ENCODE assay signal across 8 cellular contexts in genomic region chr5:108720416-108720815, GRCh38. TPM values are rescaled to one million over a fixed set of nuclear protein-coding genes. Genes with fewer than 3 reads are reported as not detected.
A peak's percentile ranks its signal among the peaks of the same experiment; 100 is the strongest.
DNase-seq lines count a peak whose midpoint lies in the region; ATAC-seq, FAIRE-seq and TF ChIP-seq lines count a peak whose summit lies in the region.
"Had no signal": no experiment of that assay in that cellular context is flagged by ENCODE, and none has a peak within 500 bp of the region (broad histone marks: within the 10 kb centered on the region; RNA-seq: fewer than 3 reads in every experiment).

No MANE protein-coding gene starts in this region.

- intact Hi-C loops in upper lobe of right lung (cut with DNase I): no loop called here

- no peak overlapping the region for H3K9ac ChIP-seq in keratinocyte (ENCODE audit: control insufficient read depth, extremely low read depth, insufficient read depth, low read length)

- dilution Hi-C loops in keratinocyte (cut with MboI; ENCODE audit: extremely low pct_ligation_motif_present, low sequenced_read_pairs): no loop called here

- ATAC-seq in GM18909 (IDR thresholded peaks at IDR 0.05; ENCODE audit: poor library complexity, unreplicated experiment) (peak; percentile 97), GM21825 (IDR thresholded peaks at IDR 0.05; ENCODE audit: unreplicated experiment) (peak; percentile 93), HG03520 (IDR thresholded peaks at IDR 0.05; ENCODE audit: unreplicated experiment) (peak; percentile 95), upper lobe of right lung (no peak)

- H3K36me3 ChIP-seq in keratinocyte (ENCODE audit: control insufficient read depth in 2 of 2, extremely low read depth in 1 of 2, insufficient read depth in 2 of 2, low read length in 2 of 2): no peaks in the 10 kb centered on the region
- H3K36me3 ChIP-seq in upper lobe of right lung: no peaks in the 10 kb centered on the region

- no peaks in the 10 kb centered on the region for H3K9me1 ChIP-seq in keratinocyte (ENCODE audit: control insufficient read depth, extremely low read depth, insufficient read depth, low read length)

- H3K4me3 ChIP-seq in keratinocyte (ENCODE audit: control insufficient read depth in 2 of 3, extremely low read depth in 1 of 3, insufficient read depth in 2 of 3, low read depth in 1 of 3, low read length in 3 of 3): no peak overlapping the region
- no peak overlapping the region for H3K4me3 ChIP-seq in upper lobe of right lung

- TF ChIP-seq CTCF in keratinocyte (optimal IDR thresholded peaks at IDR 0.05 in 1 of 3, IDR thresholded peaks at IDR 0.05 in 1 of 3, conservative IDR thresholded peaks at IDR 0.05 in 1 of 3; ENCODE audit: extremely low read depth in 1 of 3, insufficient read depth in 2 of 3, low read length in 3 of 3) (no peak), upper lobe of right lung (IDR thresholded peaks at IDR 0.05) (no peak)

- no peaks in the 10 kb centered on the region for H3K79me2 ChIP-seq in keratinocyte (ENCODE audit: control insufficient read depth, insufficient read depth, low read length)

- H3K9me3 ChIP-seq in keratinocyte (ENCODE audit: control insufficient read depth, low read depth, low read length): no peaks in the 10 kb centered on the region
- no peaks in the 10 kb centered on the region for H3K9me3 ChIP-seq in upper lobe of right lung

- FAIRE-seq in keratinocyte (lab: Jason Lieb, UNC): peak; percentile 73

- H3K27ac ChIP-seq in keratinocyte (ENCODE audit: control insufficient read depth, insufficient read depth, low read length) (no peak overlapping the region), upper lobe of right lung (no peak overlapping the region), caudate nucleus (ENCODE audit: low read depth, low read length) (no peak overlapping the region)

- H2AFZ ChIP-seq in keratinocyte (ENCODE audit: control insufficient read depth, low read length): no peak overlapping the region

- DNase-seq in keratinocyte (ENCODE audit: low read depth, low spot score): no peak
- DNase-seq in upper lobe of right lung: no peak
- no peak for DNase-seq in caudate nucleus (lab: John Stamatoyannopoulos, UW)
- no peak for DNase-seq in HuH-7.5 (ENCODE audit: low spot score)
- DNase-seq: nucleus accumbens had no signal

- no peaks in the 10 kb centered on the region for H3K27me3 ChIP-seq in keratinocyte (ENCODE audit: control insufficient read depth, extremely low read depth, insufficient read depth, low read length)
- no peaks in the 10 kb centered on the region for H3K27me3 ChIP-seq in upper lobe of right lung

- no peaks in the 10 kb centered on the region for H4K20me1 ChIP-seq in keratinocyte (ENCODE audit: control insufficient read depth, extremely low read depth, insufficient read depth, low read length)

- H3K4me1 ChIP-seq in keratinocyte (ENCODE audit: control insufficient read depth, extremely low read depth, insufficient read depth, low read length): peaks cover 2% of the 10 kb centered on the region
- H3K4me1 ChIP-seq in upper lobe of right lung: no peaks in the 10 kb centered on the region

- no peak overlapping the region for H3K4me2 ChIP-seq in keratinocyte (ENCODE audit: control insufficient read depth, extremely low read depth, insufficient read depth, low read depth, low read length)

RNA-seq across cellular contexts. Expression of gene FER, which starts 27.3 kb away (rescaled TPM):
- 10.4 to 17.1 TPM (median 11.2 TPM) in 3 replicates for polyA plus RNA-seq in keratinocyte
- polyA plus RNA-seq in keratinocyte (2011; ENCODE audit: low read depth): 51.3 TPM
- 5.2 and 12.6 TPM in 2 replicates for polyA plus RNA-seq in keratinocyte (2011; cell fraction: cytosol; rRNA removed)
- polyA plus RNA-seq in keratinocyte (2011; cell fraction: nucleus; rRNA removed): 12.5 and 15.2 TPM in 2 replicates
- 6.8 and 10.5 TPM in 2 replicates for polyA plus RNA-seq in keratinocyte (2012; ENCODE audit: low replicate concordance)
- polyA minus RNA-seq in keratinocyte: 8.8 to 84.6 TPM (median 25.5 TPM) in 3 replicates
- 23.8 TPM for polyA minus RNA-seq in keratinocyte (2011; cell fraction: cytosol; rRNA and poly(A)+ RNA removed)
- polyA minus RNA-seq in keratinocyte (2011; cell fraction: nucleus; rRNA and poly(A)+ RNA removed): 36.3 and 88.0 TPM in 2 replicates
- total RNA-seq in upper lobe of right lung: 33.6 TPM
